Comparison of ENCODE assay signal across 6 cellular contexts in the genomic region with DNA sequence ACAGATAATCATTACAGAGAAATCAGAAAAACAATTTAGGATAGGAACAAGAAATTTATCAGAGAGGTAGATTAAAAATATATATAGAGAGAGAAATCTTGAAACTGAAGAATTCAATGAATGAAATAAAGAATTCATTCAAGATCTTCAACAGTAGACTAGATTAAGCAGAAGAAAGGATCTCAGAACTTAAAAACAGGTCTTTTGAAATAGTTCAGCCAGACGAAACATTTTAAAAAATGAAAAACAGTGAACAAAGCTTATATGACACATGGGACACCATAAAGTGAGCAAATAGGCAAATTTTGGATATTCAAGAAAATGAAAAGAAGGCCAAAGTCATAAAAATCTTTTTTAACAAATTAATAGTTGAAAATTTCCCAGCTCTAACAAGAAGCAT.
"Had no signal": no experiment of that assay in that cellular context is flagged by ENCODE, and none has a peak within 500 bp of the region (broad histone marks: within the 10 kb centered on the region; RNA-seq: fewer than 3 reads in every experiment).

No MANE protein-coding gene starts in this region.

- H3K27ac ChIP-seq: HL-60 had no signal

- DNase-seq: IMR-90, KBM-7 had no signal

- H3K27me3 Mint-ChIP-seq: IgD-negative memory B cell had no signal

- ATAC-seq: K562 had no signal

- FAIRE-seq: HTR-8/SVneo, K562 had no signal

- H3K36me3 Mint-ChIP-seq: IgD-negative memory B cell had no signal

- H3K4me3 Mint-ChIP-seq: IgD-negative memory B cell had no signal

- H3K4me3 ChIP-seq: K562 had no signal
